ENCODE assay signal across 8 cellular contexts in genomic region chr2:43224131-43224570, GRCh38. TPM values are rescaled to one million over a fixed set of nuclear protein-coding genes. Genes with fewer than 3 reads are reported as not detected.
A peak's percentile ranks its signal among the peaks of the same experiment; 100 is the strongest.
DNase-seq lines count a peak whose midpoint lies in the region; ATAC-seq and TF ChIP-seq lines count a peak whose summit lies in the region.

No MANE protein-coding gene starts in this region.

- H3K4me3 ChIP-seq in GM12865 (ENCODE audit: low read depth, low read length) (peak overlapping the region; percentile 91), OCI-LY3 (ENCODE audit: low read length) (0 out of 2 replicates have a peak overlapping the region, but pooled peaks have one; percentile 16), stomach (peak overlapping the region; percentile 81 to 96 (median 89))

- intact Hi-C loops in stomach (cut with DNase I; ENCODE audit: low total_unique reads) = no loop called here

- H3K4me1 ChIP-seq in OCI-LY3 (ENCODE audit: low read length) (peaks cover 65% of the 10 kb centered on the region), stomach (peaks cover 38 to 59% (median 47%) of the 10 kb centered on the region in 4 donors)

- TF ChIP-seq EP300 in stomach (IDR thresholded peaks at IDR 0.05) = no peak

- peak overlapping the region; percentile 96 to 99 (median 98) for H3K4me3 Mint-ChIP-seq in nephron

- H3K27me3 Mint-ChIP-seq in nephron (ENCODE audit: low read depth) = no peaks in the 10 kb centered on the region

- peak; percentile 84 for DNase-seq in GM12865 (ENCODE audit: low read depth)
- DNase-seq in activated T-helper 1 cell treated with Interleukin-2 at 50 U/mL for 16 hours (ENCODE audit: low read depth) = peak; percentile 63
- DNase-seq in fibroblast of peridontal ligament (ENCODE audit: extremely low read depth) = peak; percentile 68
- peak; percentile 69 for DNase-seq in stomach

- no peaks in the 10 kb centered on the region for H3K27me3 ChIP-seq in OCI-LY3 (ENCODE audit: low read depth, low read length)
- H3K27me3 ChIP-seq in stomach = no peaks in the 10 kb centered on the region

- H3K36me3 Mint-ChIP-seq in nephron (ENCODE audit: low read depth) = peaks cover 17% of the 10 kb centered on the region

- no peak for ATAC-seq in GM21737 (IDR thresholded peaks at IDR 0.05; ENCODE audit: unreplicated experiment)
- no peak for ATAC-seq in GM21619 (IDR thresholded peaks at IDR 0.05; ENCODE audit: unreplicated experiment)

- H3K9ac ChIP-seq in OCI-LY3 (ENCODE audit: low read length) = no peak overlapping the region

- peaks cover 84% of the 10 kb centered on the region for H3K79me2 ChIP-seq in OCI-LY3 (ENCODE audit: low read length)

- H3K27ac Mint-ChIP-seq in nephron = peak overlapping the region; percentile 98 to 100 (median 99)

- peaks cover 28% of the 10 kb centered on the region for H4K20me1 ChIP-seq in OCI-LY3 (ENCODE audit: insufficient read depth, low read length)

- TF ChIP-seq CTCF in GM12865 (IDR thresholded peaks at IDR 0.05; ENCODE audit: insufficient read depth, low read depth, low read length, missing control alignments) (peak; percentile 54), OCI-LY3 (IDR thresholded peaks at IDR 0.05; ENCODE audit: low read depth, low read length) (peak; percentile 16; the same call in 1 of the 2 replicates), nephron (IDR thresholded peaks at IDR 0.05; ENCODE audit: unreplicated experiment in 3 of 3) (peak; percentile 23 to 55 (median 39)), stomach (IDR thresholded peaks at IDR 0.05) (peak in 1 of 7 experiments; percentile 12)

- no peak for TF ChIP-seq POLR2A in stomach (IDR thresholded peaks at IDR 0.05)

- H3K4me1 Mint-ChIP-seq in nephron = peaks cover 47% of the 10 kb centered on the region

- H3K36me3 ChIP-seq in OCI-LY3 (replicated peaks; ENCODE audit: low read depth, low read length) (peaks cover 28% of the 10 kb centered on the region), stomach (peaks cover 24 to 38% (median 30%) of the 10 kb centered on the region in 4 donors)

- H2AFZ ChIP-seq in OCI-LY3 (ENCODE audit: low read depth, low read length) = no peak overlapping the region

- H3K4me2 ChIP-seq in OCI-LY3 (ENCODE audit: low read length) = peak overlapping the region; percentile 97

- H3K9me3 ChIP-seq in OCI-LY3 (ENCODE audit: insufficient read depth, low read length) (no peaks in the 10 kb centered on the region), stomach (no peaks in the 10 kb centered on the region)

- 0 to 2% (median 0%) methylated on average over 12 to 41 of the region's 41 CpGs for WGBS in stomach, 5 donors

- no peaks in the 10 kb centered on the region for H3K9me3 Mint-ChIP-seq in nephron

- H3K27ac ChIP-seq in OCI-LY3 (ENCODE audit: low read length) (no peak overlapping the region), stomach (peak overlapping the region; percentile 96 to 99 (median 98))

RNA-seq across cellular contexts. Expression of gene ZFP36L2, which starts 2.3 kb away (rescaled TPM):
- total RNA-seq in stomach = 100 to 1,000 TPM in 3 of 5 donors, 10 to 100 TPM in 2; 49.1 to 189 (median 109) TPM
- 10 to 100 TPM; 43.7 to 89.2 (median 44.0) TPM for polyA plus RNA-seq in stomach

Comparison
In these comparisons a context has a peak if more than half of its experiments do, and no peak if none do; other contexts are left out.
1. H3K4me3 ChIP-seq: peak in every context shown above with its lines; median percentile 91 in GM12865; 89 in stomach; 16 in OCI-LY3.